7 cellular contexts compared by ENCODE assay signal in the genomic region with DNA sequence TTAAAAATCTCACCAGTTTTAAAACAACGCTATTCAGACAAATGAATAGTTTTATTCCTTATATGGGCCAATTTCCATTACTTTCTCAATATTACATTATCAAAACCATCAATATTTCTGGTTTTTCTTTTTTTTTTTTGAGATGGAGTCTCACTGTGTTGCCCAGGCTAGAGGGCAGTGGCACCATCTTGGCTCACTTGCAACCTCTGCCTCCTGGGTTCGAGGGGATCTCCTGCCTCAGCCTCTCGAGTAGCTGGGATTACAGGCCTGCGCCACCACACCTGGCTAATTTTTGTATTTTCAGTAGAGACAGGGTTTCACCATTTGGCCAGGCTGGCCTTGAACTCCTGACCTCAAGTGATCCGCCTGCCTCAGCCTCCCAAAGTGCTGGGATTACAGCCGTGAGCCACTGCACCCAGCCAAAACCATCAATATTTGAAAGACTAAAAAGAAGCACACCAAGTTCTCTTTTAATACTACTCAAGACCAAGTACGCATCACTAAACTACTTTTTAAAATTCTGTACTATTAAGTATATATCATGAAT. TPM values are rescaled to one million over a fixed set of nuclear protein-coding genes. Genes with fewer than 3 reads are reported as not detected.
DNase-seq lines count a peak whose midpoint lies in the region; ATAC-seq and TF ChIP-seq lines count a peak whose summit lies in the region.
"Not testable (repeated sequence)": the region's sequence is repeated elsewhere in the genome, so short reads cannot be mapped to it uniquely, and the experiment has no call there.

No MANE protein-coding gene starts in this region.

- H3K9ac ChIP-seq in PC-3 (ENCODE audit: low read length); colonic mucosa (ENCODE audit: low read depth in 2 of 2, low read length in 2 of 2): not testable (repeated sequence)

- H3K4me3 ChIP-seq in GM08714 (ENCODE audit: low read length) (peak overlapping the region; percentile 21), PC-3 (ENCODE audit: low read length) (peak overlapping the region; percentile 99), colonic mucosa (peak overlapping the region; percentile 76), heart right ventricle (peak overlapping the region in 9 of 10 donors; percentile 70 to 98 (median 87)), skeletal muscle cell (ENCODE audit: low read depth, low read length) (peak overlapping the region; percentile 99)
- H3K4me3 ChIP-seq in naive thymus-derived CD4-positive, alpha-beta T cell (ENCODE audit: low read length) = not testable (repeated sequence)

- not testable (repeated sequence) for ATAC-seq in PC-3; heart right ventricle; naive thymus-derived CD4-positive, alpha-beta T cell

- H3K9me3 ChIP-seq in PC-3 (ENCODE audit: low read length); colonic mucosa; heart right ventricle; naive thymus-derived CD4-positive, alpha-beta T cell (ENCODE audit: control insufficient read depth in 2 of 3, low read length in 3 of 3): not testable (repeated sequence)

- peak overlapping the region; percentile 84 for H3K4me2 ChIP-seq in PC-3 (ENCODE audit: low read length)

- peaks cover 90% of the 10 kb centered on the region for H3K79me2 ChIP-seq in PC-3 (ENCODE audit: low read length)

- peak overlapping the region; percentile 99 for H3K4me3 Mint-ChIP-seq in activated T-helper 2 cell treated with anti-CD3 and anti-CD28 coated beads, Interferon-gamma antibody, Interleukin-2, Interleukin-4, amounts not matched to agents 10 μg/mL and 5 μg/mL and 100 μg/mL, durations not matched to agents 14 hours and 24 hours and 36 hours (ENCODE audit: low read depth)
- H3K4me3 Mint-ChIP-seq in naive thymus-derived CD4-positive, alpha-beta T cell = peak overlapping the region; percentile 93 to 97 (median 96)

- not testable (repeated sequence) for DNase-seq in PC-3; activated T-helper 2 cell treated with anti-CD3 and anti-CD28 coated beads, Interferon-gamma antibody, Interleukin-2, Interleukin-4, amounts not matched to agents 10 μg/mL and 5 μg/mL and 100 μg/mL, durations not matched to agents 14 hours and 24 hours and 36 hours (ENCODE audit: low spot score); colonic mucosa; heart right ventricle; naive thymus-derived CD4-positive, alpha-beta T cell; skeletal muscle cell (ENCODE audit: low read depth)

- POLR2A ChIA-PET in PC-3 (lab: Charles Lee; ENCODE audit: unreplicated experiment) = not testable (repeated sequence)
- POLR2A ChIA-PET in naive thymus-derived CD4-positive, alpha-beta T cell (lab: Charles Lee) = interaction anchor here (0.8 to 3.9 kb wide), 4 partner anchors 8 to 308 kb away, joined by 3 to 38 read pairs (median 20); a partner anchor contains a TSS

- H3K9me3 Mint-ChIP-seq in activated T-helper 2 cell treated with anti-CD3 and anti-CD28 coated beads, Interferon-gamma antibody, Interleukin-2, Interleukin-4, amounts not matched to agents 10 μg/mL and 5 μg/mL and 100 μg/mL, durations not matched to agents 14 hours and 24 hours and 36 hours; naive thymus-derived CD4-positive, alpha-beta T cell: not testable (repeated sequence)

- H3K9me2 ChIP-seq in PC-3 (replicated peaks; ENCODE audit: low read length) = not testable (repeated sequence)

- H3K27me3 Mint-ChIP-seq in activated T-helper 2 cell treated with anti-CD3 and anti-CD28 coated beads, Interferon-gamma antibody, Interleukin-2, Interleukin-4, amounts not matched to agents 10 μg/mL and 5 μg/mL and 100 μg/mL, durations not matched to agents 14 hours and 24 hours and 36 hours (ENCODE audit: low read depth); naive thymus-derived CD4-positive, alpha-beta T cell: not testable (repeated sequence)

- peaks cover 58% of the 10 kb centered on the region for H4K20me1 ChIP-seq in PC-3 (ENCODE audit: low read length)

- not testable (repeated sequence) for BruUV-seq in PC-3 (replicated peaks; lab: Mats Ljungman, UMichigan)

- WGBS in heart right ventricle, 2 donors = 80 to 82% methylated on average over 7 of the region's 7 CpGs

- peaks cover 45% of the 10 kb centered on the region for H3K4me1 Mint-ChIP-seq in activated T-helper 2 cell treated with anti-CD3 and anti-CD28 coated beads, Interferon-gamma antibody, Interleukin-2, Interleukin-4, amounts not matched to agents 10 μg/mL and 5 μg/mL and 100 μg/mL, durations not matched to agents 14 hours and 24 hours and 36 hours (ENCODE audit: low read depth)
- peaks cover 47 to 86% (median 74%) of the 10 kb centered on the region in 7 donors for H3K4me1 Mint-ChIP-seq in naive thymus-derived CD4-positive, alpha-beta T cell

- H3K27ac Mint-ChIP-seq in activated T-helper 2 cell treated with anti-CD3 and anti-CD28 coated beads, Interferon-gamma antibody, Interleukin-2, Interleukin-4, amounts not matched to agents 10 μg/mL and 5 μg/mL and 100 μg/mL, durations not matched to agents 14 hours and 24 hours and 36 hours = not testable (repeated sequence)
- H3K27ac Mint-ChIP-seq in naive thymus-derived CD4-positive, alpha-beta T cell = peak overlapping the region in 7 of 9 donors; percentile 44 to 99 (median 95)

- H3K27me3 ChIP-seq in PC-3 (ENCODE audit: low read length); colonic mucosa; heart right ventricle; naive thymus-derived CD4-positive, alpha-beta T cell (ENCODE audit: control insufficient read depth in 2 of 2, insufficient read depth in 2 of 2, low read length in 2 of 2): not testable (repeated sequence)

- H3K27ac ChIP-seq in PC-3 (ENCODE audit: low read length); colonic mucosa; heart right ventricle: not testable (repeated sequence)
- peak overlapping the region; percentile 99 for H3K27ac ChIP-seq in naive thymus-derived CD4-positive, alpha-beta T cell (ENCODE audit: low read depth, low read length)

- H2AFZ ChIP-seq in PC-3 (ENCODE audit: low read length) = not testable (repeated sequence)

- intact Hi-C loops in PC-3 (cut with micrococcal nuclease); colonic mucosa (cut with DNase I); naive thymus-derived CD4-positive, alpha-beta T cell (cut with micrococcal nuclease): not testable (repeated sequence)
- intact Hi-C loops in activated T-helper 2 cell treated with anti-CD3 and anti-CD28 coated beads, Interferon-gamma antibody, Interleukin-2, Interleukin-4, amounts not matched to agents 10 μg/mL and 5 μg/mL and 100 μg/mL, durations not matched to agents 14 hours and 24 hours and 36 hours (cut with micrococcal nuclease) = loop anchor here (10.0 kb wide), 1 partner anchor 328 kb away; no protein-coding TSS in a partner anchor
- intact Hi-C loops in heart right ventricle (cut with DNase I) = loop anchor here in 2 of 10 donors (5.0 to 10.0 kb wide), 2 partner anchors 58 to 61 kb away; a partner anchor contains a TSS

- peaks cover 64% of the 10 kb centered on the region for H3K36me3 ChIP-seq in PC-3 (ENCODE audit: low read depth, low read length)
- not testable (repeated sequence) for H3K36me3 ChIP-seq in colonic mucosa
- H3K36me3 ChIP-seq in heart right ventricle = peaks cover 0 to 72% (median 38%) of the 10 kb centered on the region in 9 donors
- H3K36me3 ChIP-seq in naive thymus-derived CD4-positive, alpha-beta T cell (ENCODE audit: control insufficient read depth in 2 of 3, insufficient read depth in 3 of 3, low read length in 3 of 3) = peaks cover 6 to 56% (median 21%) of the 10 kb centered on the region in 3 experiments

- TF ChIP-seq CTCF in PC-3 (conservative IDR thresholded peaks at IDR 0.05; ENCODE audit: low read depth, low read length); colonic mucosa (IDR thresholded peaks at IDR 0.05); heart right ventricle (IDR thresholded peaks at IDR 0.05): not testable (repeated sequence)

- not testable (repeated sequence) for H3F3A ChIP-seq in PC-3 (ENCODE audit: low read length, unreplicated experiment)

- H3K4me1 ChIP-seq in PC-3 (ENCODE audit: insufficient read depth, low read length) (peaks cover 19% of the 10 kb centered on the region), colonic mucosa (peaks cover 18% of the 10 kb centered on the region), heart right ventricle (peaks cover 6 to 77% (median 66%) of the 10 kb centered on the region in 9 donors)
- H3K4me1 ChIP-seq in naive thymus-derived CD4-positive, alpha-beta T cell (ENCODE audit: control insufficient read depth in 2 of 2, insufficient read depth in 2 of 2, low read length in 2 of 2) = peaks cover 57% of the 10 kb centered on the region in 2 donors

- CTCF ChIA-PET in PC-3 (lab: Charles Lee); naive thymus-derived CD4-positive, alpha-beta T cell (lab: Charles Lee): not testable (repeated sequence)

- peaks cover 83% of the 10 kb centered on the region for H3K36me3 Mint-ChIP-seq in activated T-helper 2 cell treated with anti-CD3 and anti-CD28 coated beads, Interferon-gamma antibody, Interleukin-2, Interleukin-4, amounts not matched to agents 10 μg/mL and 5 μg/mL and 100 μg/mL, durations not matched to agents 14 hours and 24 hours and 36 hours (ENCODE audit: low read depth)
- peaks cover 9 to 50% (median 38%) of the 10 kb centered on the region in 5 donors for H3K36me3 Mint-ChIP-seq in naive thymus-derived CD4-positive, alpha-beta T cell

RNA-seq across cellular contexts. Expression of a gene that starts 2.3 kb away (rescaled TPM):
- total RNA-seq in PC-3 (2014; rRNA removed) (81.8 and 91.5 TPM in 2 replicates), colonic mucosa (10 to 100 TPM; 70.5 to 85.3 TPM), heart right ventricle (10 to 100 TPM; 35.3 to 68.3 (median 39.5) TPM)
- total RNA-seq in activated T-helper 2 cell treated with anti-CD3 and anti-CD28 coated beads, Interferon-gamma antibody, Interleukin-2, Interleukin-4, amounts not matched to agents 10 μg/mL and 5 μg/mL and 100 μg/mL, durations not matched to agents 14 hours and 24 hours and 36 hours = 117 and 122 TPM in 2 replicates
- 10 to 100 TPM; 41.5 to 64.1 TPM for polyA plus RNA-seq in heart right ventricle
- total RNA-seq in naive thymus-derived CD4-positive, alpha-beta T cell = 100 to 1,000 TPM; 115 to 162 (median 135) TPM
- polyA plus RNA-seq in naive thymus-derived CD4-positive, alpha-beta T cell = 100 to 1,000 TPM; 102 to 130 TPM

RNA-seq across cellular contexts. Expression of a gene that starts 49.8 kb away (rescaled TPM):
- total RNA-seq in PC-3 (2014; rRNA removed) (13.5 and 17.9 TPM in 2 replicates), colonic mucosa (10 to 100 TPM; 39.6 to 63.6 TPM), heart right ventricle (10 to 100 TPM; 47.3 to 83.8 (median 56.1) TPM)
- total RNA-seq in activated T-helper 2 cell treated with anti-CD3 and anti-CD28 coated beads, Interferon-gamma antibody, Interleukin-2, Interleukin-4, amounts not matched to agents 10 μg/mL and 5 μg/mL and 100 μg/mL, durations not matched to agents 14 hours and 24 hours and 36 hours = 30.2 and 36.6 TPM in 2 replicates
- polyA plus RNA-seq in heart right ventricle = 100 to 1,000 TPM in 1 of 2 donors, 10 to 100 TPM in 1; 38.2 to 241 TPM
- 10 to 100 TPM in 3 of 5 experiments, 1 to 10 TPM in 2; 4.0 to 20.0 (median 12.5) TPM for total RNA-seq in naive thymus-derived CD4-positive, alpha-beta T cell
- polyA plus RNA-seq in naive thymus-derived CD4-positive, alpha-beta T cell = 10 to 100 TPM; 12.9 to 13.5 TPM

RNA-seq across cellular contexts. Expression of a gene that starts 50.0 kb away (rescaled TPM):
- 20.6 and 24.2 TPM in 2 replicates for total RNA-seq in PC-3 (2014; rRNA removed)
- total RNA-seq in activated T-helper 2 cell treated with anti-CD3 and anti-CD28 coated beads, Interferon-gamma antibody, Interleukin-2, Interleukin-4, amounts not matched to agents 10 μg/mL and 5 μg/mL and 100 μg/mL, durations not matched to agents 14 hours and 24 hours and 36 hours = 45.6 and 47.0 TPM in 2 replicates
- 100 to 1,000 TPM; 209 to 408 TPM for total RNA-seq in colonic mucosa
- total RNA-seq in heart right ventricle = 10 to 100 TPM; 20.0 to 30.9 (median 24.3) TPM
- 10 to 100 TPM; 22.6 to 29.8 TPM for polyA plus RNA-seq in heart right ventricle
- total RNA-seq in naive thymus-derived CD4-positive, alpha-beta T cell = 10 to 100 TPM; 38.6 to 69.7 (median 48.2) TPM
- polyA plus RNA-seq in naive thymus-derived CD4-positive, alpha-beta T cell = 10 to 100 TPM; 36.8 to 50.3 TPM

RNA-seq across cellular contexts. Expression of a gene that starts 58.1 kb away (rescaled TPM):
- 44.6 and 57.4 TPM in 2 replicates for total RNA-seq in PC-3 (2014; rRNA removed)
- 68.5 and 71.5 TPM in 2 replicates for total RNA-seq in activated T-helper 2 cell treated with anti-CD3 and anti-CD28 coated beads, Interferon-gamma antibody, Interleukin-2, Interleukin-4, amounts not matched to agents 10 μg/mL and 5 μg/mL and 100 μg/mL, durations not matched to agents 14 hours and 24 hours and 36 hours
- 10 to 100 TPM; 83.8 to 95.8 TPM for total RNA-seq in colonic mucosa
- total RNA-seq in heart right ventricle = 10 to 100 TPM in 1 of 10 donors, 1 to 10 TPM in 9; 3.1 to 10.9 (median 6.8) TPM
- polyA plus RNA-seq in heart right ventricle = 10 to 100 TPM in 1 of 2 donors, 1 to 10 TPM in 1; 6.4 to 15.6 TPM
- 10 to 100 TPM in 1 of 5 experiments, 1 to 10 TPM in 4; 5.1 to 54.6 (median 7.0) TPM for total RNA-seq in naive thymus-derived CD4-positive, alpha-beta T cell
- 1 to 10 TPM; 4.2 to 5.0 TPM for polyA plus RNA-seq in naive thymus-derived CD4-positive, alpha-beta T cell
